In the genomic region with DNA sequence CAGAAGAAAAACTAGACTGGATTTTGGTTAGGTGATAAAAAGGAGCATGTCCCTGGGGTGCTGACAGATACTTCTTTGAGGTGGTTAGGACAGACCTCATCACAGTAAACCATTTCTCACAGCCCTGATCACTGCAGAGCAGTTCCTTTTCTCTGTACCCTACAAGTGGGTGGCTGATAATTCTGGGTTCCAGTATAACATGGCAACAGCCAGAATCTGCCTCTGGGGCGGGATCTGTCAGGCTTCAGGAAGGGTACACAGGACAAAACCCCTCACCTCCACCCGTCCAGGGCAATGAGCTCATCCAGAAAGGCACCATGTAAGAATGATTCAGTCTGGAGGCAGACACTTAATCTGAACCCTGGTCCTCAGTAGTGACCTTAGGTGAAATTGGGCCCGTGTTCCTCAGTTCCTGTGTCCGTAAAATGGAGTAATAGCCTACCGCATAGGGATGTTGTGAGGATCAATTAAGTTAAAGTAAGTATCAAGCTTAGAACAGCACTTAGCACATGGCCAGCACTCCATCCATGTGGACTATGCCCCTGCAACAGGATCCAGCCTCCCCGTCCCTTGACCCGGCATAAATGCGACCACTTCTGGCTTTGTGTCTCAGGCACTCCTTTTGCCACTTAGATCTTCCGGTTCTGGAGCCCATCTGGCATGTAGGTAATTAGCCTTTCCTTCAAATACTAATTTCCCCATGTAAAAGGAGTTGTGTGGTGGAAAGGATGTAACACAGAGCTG, we compare ENCODE assay signal across 8 cellular contexts.
DNase-seq lines count a peak whose midpoint lies in the region; ATAC-seq and TF ChIP-seq lines count a peak whose summit lies in the region.
"Had no signal": no experiment of that assay in that cellular context is flagged by ENCODE, and none has a peak within 500 bp of the region (broad histone marks: within the 10 kb centered on the region; RNA-seq: fewer than 3 reads in every experiment).

No MANE protein-coding gene starts in this region.

- 97 to 100% methylated on average over 3 to 6 of the region's 9 CpGs for WGBS in mesodermal cell (ENCODE audit: insufficient coverage in 2 of 2), 2 experiments
- WGBS in ovary, 3 donors, result 88 to 93% (median 89%) methylated on average over 9 of the region's 9 CpGs

- intact Hi-C loops in ovary (cut with DNase I), result no loop called here

- peaks cover 8% of the 10 kb centered on the region for H3K9me3 Mint-ChIP-seq in type B pancreatic cell

- no peak overlapping the region for H3K4me3 Mint-ChIP-seq in type B pancreatic cell

- H3K36me3 ChIP-seq in brain microvascular endothelial cell (replicated peaks) (peaks cover 3% of the 10 kb centered on the region), mesodermal cell (ENCODE audit: control insufficient read depth, insufficient read depth, low read length) (peaks cover 9% of the 10 kb centered on the region), ovary (no peaks in the 10 kb centered on the region)

- peak overlapping the region; percentile 96 for H3K27ac ChIP-seq in brain microvascular endothelial cell
- peak overlapping the region; percentile 65 for H3K27ac ChIP-seq in mesodermal cell (ENCODE audit: low read depth, low read length, severe bottlenecking)
- no peak overlapping the region for H3K27ac ChIP-seq in ovary

- H3K4me3 ChIP-seq in brain microvascular endothelial cell (ENCODE audit: low read depth, low read length), result no peak overlapping the region
- no peak overlapping the region for H3K4me3 ChIP-seq in mesodermal cell (ENCODE audit: extremely low read depth, insufficient read depth, low read length, poor library complexity, severe bottlenecking)
- no peak overlapping the region for H3K4me3 ChIP-seq in ovary

- H3K36me3 Mint-ChIP-seq in type B pancreatic cell, result peaks cover 24% of the 10 kb centered on the region

- TF ChIP-seq EP300 in ovary (IDR thresholded peaks at IDR 0.05), result no peak

- H3K4me1 ChIP-seq in mesodermal cell (ENCODE audit: control insufficient read depth, insufficient read depth, low read length, poor library complexity, severe bottlenecking), result peaks cover 19% of the 10 kb centered on the region
- peaks cover 11% of the 10 kb centered on the region for H3K4me1 ChIP-seq in ovary (ENCODE audit: insufficient read depth)

- no peaks in the 10 kb centered on the region for H3K9me3 ChIP-seq in mesodermal cell (ENCODE audit: control insufficient read depth, low read length)
- no peaks in the 10 kb centered on the region for H3K9me3 ChIP-seq in ovary

- H3K27me3 ChIP-seq in brain microvascular endothelial cell (replicated peaks), result no peaks in the 10 kb centered on the region
- H3K27me3 ChIP-seq in ovary, result no peaks in the 10 kb centered on the region

- ATAC-seq in HG03565 (IDR thresholded peaks at IDR 0.05; ENCODE audit: unreplicated experiment), result peak; percentile 41
- no peak for ATAC-seq in HG03175 (IDR thresholded peaks at IDR 0.05; ENCODE audit: unreplicated experiment)

- DNase-seq in brain microvascular endothelial cell, result no peak
- DNase-seq in type B pancreatic cell (ENCODE audit: extremely low spot score, unreplicated experiment), result no peak
- no peak for DNase-seq in ovary
- DNase-seq in NCI-H187 treated with DMSO at 0.1 percent for 48 hours (lab: John Stamatoyannopoulos, UW), result no peak
- DNase-seq: NCI-H748 treated with DMSO at 0.1 percent for 48 hours had no signal

- H3K4me1 Mint-ChIP-seq in type B pancreatic cell (ENCODE audit: unreplicated experiment), result peaks cover 48% of the 10 kb centered on the region

- H3K27me3 Mint-ChIP-seq in type B pancreatic cell, result no peaks in the 10 kb centered on the region

- peak overlapping the region; percentile 80 for H3K27ac Mint-ChIP-seq in type B pancreatic cell

- TF ChIP-seq POLR2A in ovary (IDR thresholded peaks at IDR 0.05), result no peak

- TF ChIP-seq CTCF in brain microvascular endothelial cell (IDR thresholded peaks at IDR 0.05; ENCODE audit: low read depth, low read length, missing control alignments), result no peak
- no peak for TF ChIP-seq CTCF in type B pancreatic cell (conservative IDR thresholded peaks at IDR 0.05)
- no peak for TF ChIP-seq CTCF in ovary (IDR thresholded peaks at IDR 0.05)

- in situ Hi-C loops in brain microvascular endothelial cell (cut with HindIII; ENCODE audit: low pct_ligation_motif_present, low sequenced_read_pairs), result no loop called here

Comparison
In these comparisons a context has a peak if more than half of its experiments do, and no peak if none do; other contexts are left out.
1. H3K27ac ChIP-seq: peak in brain microvascular endothelial cell (single experiment) and mesodermal cell (single experiment); none in ovary (0 of 2).